1 cellular context compared by ENCODE assay signal in the genomic region with DNA sequence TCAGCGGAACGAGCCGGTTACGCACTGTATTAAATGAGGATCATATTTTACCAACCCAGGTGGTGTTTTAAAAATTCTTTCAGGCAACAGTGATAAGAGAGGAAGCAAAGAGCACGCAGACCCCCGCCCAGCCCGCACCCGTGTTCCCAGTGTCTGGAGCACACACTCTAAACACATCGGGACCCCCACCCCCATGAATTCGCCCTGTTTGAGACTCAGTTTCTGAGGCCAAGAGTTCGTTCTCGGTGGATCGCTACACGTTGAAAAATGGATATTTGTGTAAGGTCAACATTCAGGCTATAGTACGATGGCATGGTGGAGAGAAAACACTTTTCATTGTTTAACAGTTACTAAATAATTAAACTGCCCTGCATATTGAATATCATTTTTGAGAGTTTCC.
TF ChIP-seq lines count a peak whose summit lies in the region.

No MANE protein-coding gene starts in this region.

TF ChIP-seq in H1, 55 proteins besides CTCF, POLR2A, EP300 and RAD21 (continued from another document):
- TF ChIP-seq TCF12 (IDR thresholded peaks at IDR 0.05; ENCODE audit: low read depth, low read length) (0 out of 2 replicates have a peak, but pooled peaks have one; percentile 3), SRF (IDR thresholded peaks at IDR 0.05; ENCODE audit: low read depth, low read length) (no peak)
